26 cellular contexts compared by ENCODE assay signal in genomic region chr11:44417756-44418437, GRCh38.
"Had no signal": no experiment of that assay in that cellular context is flagged by ENCODE, and none has a peak within 500 bp of the region (broad histone marks: within the 10 kb centered on the region; RNA-seq: fewer than 3 reads in every experiment).

No MANE protein-coding gene starts in this region.

- ATAC-seq: activated naive CD8-positive, alpha-beta T cell treated with anti-CD3 and anti-CD28 coated beads, Interleukin-2, amount 50 U/mL, for 24 hours; effector memory CD8-positive, alpha-beta T cell; left colon; naive thymus-derived CD8-positive, alpha-beta T cell; right cardiac atrium had no signal

- H3K4me1 Mint-ChIP-seq: activated CD4-positive, alpha-beta memory T cell treated with anti-CD3 and anti-CD28 coated beads, Interleukin-2, amount 10 ng/mL, durations not matched to agents 7 days and 5 days; activated naive CD4-positive, alpha-beta T cell treated with anti-CD3 and anti-CD28 coated beads, Interleukin-2, amount 50 U/mL, for 24 hours; activated naive CD8-positive, alpha-beta T cell treated with anti-CD3 and anti-CD28 coated beads, Interleukin-2, amount 50 U/mL, for 24 hours; naive thymus-derived CD8-positive, alpha-beta T cell had no signal

- H3K4me3 Mint-ChIP-seq: activated CD4-positive, alpha-beta memory T cell treated with anti-CD3 and anti-CD28 coated beads, Interleukin-2, amount 10 ng/mL, durations not matched to agents 7 days and 5 days; activated naive CD4-positive, alpha-beta T cell treated with anti-CD3 and anti-CD28 coated beads, Interleukin-2, amount 50 U/mL, for 24 hours; activated naive CD8-positive, alpha-beta T cell treated with anti-CD3 and anti-CD28 coated beads, Interleukin-2, amount 50 U/mL, for 24 hours; effector memory CD8-positive, alpha-beta T cell; memory B cell; naive thymus-derived CD8-positive, alpha-beta T cell had no signal

- H3K36me3 ChIP-seq: esophagus muscularis mucosa, spleen, suprapubic skin, tibial artery had no signal

- H3K4me1 ChIP-seq: esophagus muscularis mucosa, spleen, suprapubic skin, tibial artery had no signal

- H3K9me3 Mint-ChIP-seq: activated CD4-positive, alpha-beta memory T cell treated with anti-CD3 and anti-CD28 coated beads, Interleukin-2, amount 10 ng/mL, durations not matched to agents 7 days and 5 days; activated naive CD4-positive, alpha-beta T cell treated with anti-CD3 and anti-CD28 coated beads, Interleukin-2, amount 50 U/mL, for 24 hours; activated naive CD8-positive, alpha-beta T cell treated with anti-CD3 and anti-CD28 coated beads, Interleukin-2, amount 50 U/mL, for 24 hours; activated T-helper 2 cell treated with anti-CD3 and anti-CD28 coated beads, Interferon-gamma antibody, Interleukin-2, Interleukin-4, amounts not matched to agents 10 μg/mL and 5 μg/mL and 100 μg/mL, durations not matched to agents 14 hours and 24 hours and 36 hours; effector memory CD8-positive, alpha-beta T cell; memory B cell; naive thymus-derived CD8-positive, alpha-beta T cell; neural crest cell had no signal

- H3K4me3 ChIP-seq: dorsolateral prefrontal cortex, esophagus muscularis mucosa, spleen, suprapubic skin, tibial artery had no signal

- H3K9me3 ChIP-seq: esophagus muscularis mucosa, spleen, suprapubic skin, tibial artery had no signal

- FAIRE-seq: colon, islet of Langerhans, TTC549 had no signal

- H3K36me3 Mint-ChIP-seq: activated naive CD4-positive, alpha-beta T cell treated with anti-CD3 and anti-CD28 coated beads, Interleukin-2, amount 50 U/mL, for 24 hours; naive thymus-derived CD8-positive, alpha-beta T cell had no signal

- DNase-seq: activated CD4-positive, alpha-beta memory T cell treated with anti-CD3 and anti-CD28 coated beads, Interleukin-2, amount 10 ng/mL, durations not matched to agents 7 days and 5 days; activated CD4-positive, alpha-beta T cell treated with anti-CD3 and anti-CD28 coated beads for 48 hours; activated naive CD8-positive, alpha-beta T cell treated with anti-CD3 and anti-CD28 coated beads, Interleukin-2, amount 50 U/mL, for 24 hours; activated T-cell treated with anti-CD3 and anti-CD28 coated beads, Interleukin-2, amount 50 U/mL, for 48 hours; amygdala; dorsolateral prefrontal cortex; effector memory CD8-positive, alpha-beta T cell; foreskin melanocyte; left colon; naive thymus-derived CD8-positive, alpha-beta T cell; posterior cingulate gyrus; right cardiac atrium; spleen; stimulated activated naive CD4-positive, alpha-beta T cell; T-helper 9 cell; tibial artery had no signal

- H3K27ac ChIP-seq: dorsolateral prefrontal cortex, esophagus muscularis mucosa, spleen, suprapubic skin, tibial artery, VCaP had no signal

- H3K27ac Mint-ChIP-seq: activated CD4-positive, alpha-beta memory T cell treated with anti-CD3 and anti-CD28 coated beads, Interleukin-2, amount 10 ng/mL, durations not matched to agents 7 days and 5 days; activated naive CD4-positive, alpha-beta T cell treated with anti-CD3 and anti-CD28 coated beads, Interleukin-2, amount 50 U/mL, for 24 hours; activated naive CD8-positive, alpha-beta T cell treated with anti-CD3 and anti-CD28 coated beads, Interleukin-2, amount 50 U/mL, for 24 hours; activated T-helper 2 cell treated with anti-CD3 and anti-CD28 coated beads, Interferon-gamma antibody, Interleukin-2, Interleukin-4, amounts not matched to agents 10 μg/mL and 5 μg/mL and 100 μg/mL, durations not matched to agents 14 hours and 24 hours and 36 hours; effector memory CD8-positive, alpha-beta T cell; memory B cell; naive thymus-derived CD8-positive, alpha-beta T cell had no signal
